1 cellular context compared by ENCODE assay signal in the genomic region with DNA sequence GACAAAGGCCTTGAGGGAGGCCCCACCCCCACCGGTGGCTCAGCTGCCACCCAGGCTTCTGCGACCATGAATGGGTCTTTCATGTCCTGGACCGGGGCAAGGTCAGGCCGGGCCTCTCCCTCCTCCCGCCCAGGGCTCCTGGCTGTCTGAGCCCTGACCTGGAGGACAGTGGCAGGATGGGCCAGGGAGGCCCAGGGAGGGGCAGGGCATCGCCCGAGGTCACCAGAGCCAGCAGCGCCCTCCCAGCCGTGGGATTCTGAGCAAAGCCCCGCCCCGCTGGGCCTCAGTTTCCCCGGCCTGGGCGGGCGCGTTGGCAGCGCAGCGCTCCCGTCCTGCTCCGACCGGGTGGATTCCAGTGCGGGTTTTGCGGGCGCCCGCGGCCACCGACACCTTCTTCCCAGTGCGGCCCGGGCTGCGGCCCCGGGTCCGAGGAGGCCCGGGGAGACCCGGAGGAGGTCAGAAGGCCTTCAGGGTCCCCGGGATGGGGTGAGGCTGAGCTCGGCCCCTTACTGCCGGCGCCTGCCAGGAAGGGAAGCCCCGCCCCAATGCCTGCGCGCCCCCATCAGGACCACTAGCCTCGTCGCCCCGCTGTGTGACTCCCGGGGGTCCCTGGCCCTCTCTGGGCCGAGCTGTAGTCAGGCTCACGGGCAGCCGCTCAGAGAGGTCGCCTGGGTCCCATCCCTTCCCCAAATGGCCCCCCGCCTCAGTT.
TF ChIP-seq lines count a peak whose summit lies in the region.

No MANE protein-coding gene starts in this region.

TF ChIP-seq in HepG2, 621 proteins besides CTCF, POLR2A, EP300 and RAD21 (continued from another document and continues in another):
- TF ChIP-seq, protein P1, sequence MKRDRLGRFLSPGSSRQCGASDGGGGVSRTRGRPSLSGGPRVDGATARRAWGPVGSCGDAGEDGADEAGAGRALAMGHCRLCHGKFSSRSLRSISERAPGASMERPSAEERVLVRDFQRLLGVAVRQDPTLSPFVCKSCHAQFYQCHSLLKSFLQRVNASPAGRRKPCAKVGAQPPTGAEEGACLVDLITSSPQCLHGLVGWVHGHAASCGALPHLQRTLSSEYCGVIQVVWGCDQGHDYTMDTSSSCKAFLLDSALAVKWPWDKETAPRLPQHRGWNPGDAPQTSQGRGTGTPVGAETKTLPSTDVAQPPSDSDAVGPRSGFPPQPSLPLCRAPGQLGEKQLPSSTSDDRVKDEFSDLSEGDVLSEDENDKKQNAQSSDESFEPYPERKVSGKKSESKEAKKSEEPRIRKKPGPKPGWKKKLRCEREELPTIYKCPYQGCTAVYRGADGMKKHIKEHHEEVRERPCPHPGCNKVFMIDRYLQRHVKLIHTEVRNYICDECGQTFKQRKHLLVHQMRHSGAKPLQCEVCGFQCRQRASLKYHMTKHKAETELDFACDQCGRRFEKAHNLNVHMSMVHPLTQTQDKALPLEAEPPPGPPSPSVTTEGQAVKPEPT (CRISPR knock-in tag; IDR thresholded peaks at IDR 0.05; ENCODE audit: low read depth): peak; percentile 26; the same call in 1 of the 2 replicates
- TF ChIP-seq RBM39 (IDR thresholded peaks at IDR 0.05; ENCODE audit: low read depth, low read length, poor library complexity, severe bottlenecking): peak; percentile 24
- TF ChIP-seq CHCHD3 (CRISPR knock-in tag; IDR thresholded peaks at IDR 0.05): no peak
- TF ChIP-seq, protein P2, sequence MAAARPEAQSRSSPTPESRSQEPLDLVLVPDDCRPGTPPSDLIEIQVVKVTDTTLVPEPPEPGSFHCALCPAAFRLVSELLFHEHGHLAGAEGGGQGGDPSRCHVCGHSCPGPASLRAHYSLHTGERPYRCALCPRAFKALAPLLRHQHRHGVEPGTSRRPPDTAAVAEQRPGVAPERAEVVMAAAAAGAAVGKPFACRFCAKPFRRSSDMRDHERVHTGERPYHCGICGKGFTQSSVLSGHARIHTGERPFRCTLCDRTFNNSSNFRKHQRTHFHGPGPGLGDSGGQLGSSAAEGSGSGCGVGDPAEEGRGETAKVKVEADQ (CRISPR knock-in tag; IDR thresholded peaks at IDR 0.05; ENCODE audit: borderline replicate concordance): no peak
- TF ChIP-seq, protein P3, sequence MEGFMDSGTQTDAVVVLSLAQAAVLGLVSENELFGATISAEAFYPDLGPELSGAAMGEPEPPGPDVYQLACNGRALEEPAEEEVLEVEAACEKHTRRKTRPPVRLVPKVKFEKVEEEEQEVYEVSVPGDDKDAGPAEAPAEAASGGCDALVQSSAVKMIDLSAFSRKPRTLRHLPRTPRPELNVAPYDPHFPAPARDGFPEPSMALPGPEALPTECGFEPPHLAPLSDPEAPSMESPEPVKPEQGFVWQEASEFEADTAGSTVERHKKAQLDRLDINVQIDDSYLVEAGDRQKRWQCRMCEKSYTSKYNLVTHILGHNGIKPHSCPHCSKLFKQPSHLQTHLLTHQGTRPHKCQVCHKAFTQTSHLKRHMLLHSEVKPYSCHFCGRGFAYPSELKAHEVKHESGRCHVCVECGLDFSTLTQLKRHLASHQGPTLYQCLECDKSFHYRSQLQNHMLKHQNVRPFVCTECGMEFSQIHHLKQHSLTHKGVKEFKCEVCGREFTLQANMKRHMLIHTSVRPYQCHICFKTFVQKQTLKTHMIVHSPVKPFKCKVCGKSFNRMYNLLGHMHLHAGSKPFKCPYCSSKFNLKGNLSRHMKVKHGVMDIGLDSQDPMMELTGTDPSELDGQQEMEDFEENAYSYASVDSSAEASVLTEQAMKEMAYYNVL (CRISPR knock-in tag; IDR thresholded peaks at IDR 0.05; ENCODE audit: borderline replicate concordance): peak; percentile 88
- TF ChIP-seq, protein P4, sequence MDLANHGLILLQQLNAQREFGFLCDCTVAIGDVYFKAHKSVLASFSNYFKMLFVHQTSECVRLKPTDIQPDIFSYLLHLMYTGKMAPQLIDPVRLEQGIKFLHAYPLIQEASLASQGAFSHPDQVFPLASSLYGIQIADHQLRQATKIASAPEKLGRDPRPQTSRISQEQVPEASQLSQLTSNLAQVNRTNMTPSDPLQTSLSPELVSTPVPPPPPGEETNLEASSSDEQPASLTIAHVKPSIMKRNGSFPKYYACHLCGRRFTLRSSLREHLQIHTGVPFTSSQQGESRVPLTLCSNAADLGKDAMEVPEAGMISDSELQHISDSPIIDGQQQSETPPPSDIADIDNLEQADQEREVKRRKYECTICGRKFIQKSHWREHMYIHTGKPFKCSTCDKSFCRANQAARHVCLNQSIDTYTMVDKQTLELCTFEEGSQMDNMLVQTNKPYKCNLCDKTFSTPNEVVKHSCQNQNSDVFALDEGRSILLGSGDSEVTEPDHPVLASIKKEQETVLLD (CRISPR knock-in tag; IDR thresholded peaks at IDR 0.05; ENCODE audit: low read depth): 0 out of 2 replicates have a peak, but pooled peaks have one; percentile 32
- TF ChIP-seq ETV6 (CRISPR knock-in tag; conservative IDR thresholded peaks at IDR 0.05): peak; percentile 92; the same call in 1 of the 2 replicates
- no peak for TF ChIP-seq ZBTB21 (CRISPR knock-in tag; IDR thresholded peaks at IDR 0.05)
- TF ChIP-seq ZNF615 (CRISPR knock-in tag; IDR thresholded peaks at IDR 0.05; ENCODE audit: borderline replicate concordance): no peak
- TF ChIP-seq, protein P5, sequence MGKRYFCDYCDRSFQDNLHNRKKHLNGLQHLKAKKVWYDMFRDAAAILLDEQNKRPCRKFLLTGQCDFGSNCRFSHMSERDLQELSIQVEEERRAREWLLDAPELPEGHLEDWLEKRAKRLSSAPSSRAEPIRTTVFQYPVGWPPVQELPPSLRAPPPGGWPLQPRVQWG (CRISPR knock-in tag; IDR thresholded peaks at IDR 0.05; ENCODE audit: borderline replicate concordance, low read depth): no peak
- TF ChIP-seq ZNF550 (CRISPR knock-in tag; IDR thresholded peaks at IDR 0.05; ENCODE audit: borderline replicate concordance): no peak
- peak; percentile 99 for TF ChIP-seq RXRA (CRISPR knock-in tag; IDR thresholded peaks at IDR 0.05)
- 0 out of 2 replicates have a peak, but pooled peaks have one; percentile 38 for TF ChIP-seq SIX4 (CRISPR knock-in tag; IDR thresholded peaks at IDR 0.05)
- TF ChIP-seq TBL1XR1 (IDR thresholded peaks at IDR 0.05; ENCODE audit: borderline replicate concordance, low read length, partially characterized antibody): no peak
- TF ChIP-seq SMARCC2 (IDR thresholded peaks at IDR 0.05): no peak
- peak; percentile 67; the same call in 1 of the 3 replicates for TF ChIP-seq MXI1 (IDR thresholded peaks at IDR 0.05; ENCODE audit: borderline replicate concordance, low read depth, low read length)
- TF ChIP-seq ELF4 (CRISPR knock-in tag; IDR thresholded peaks at IDR 0.05; ENCODE audit: borderline replicate concordance): no peak
- TF ChIP-seq, protein P6, sequence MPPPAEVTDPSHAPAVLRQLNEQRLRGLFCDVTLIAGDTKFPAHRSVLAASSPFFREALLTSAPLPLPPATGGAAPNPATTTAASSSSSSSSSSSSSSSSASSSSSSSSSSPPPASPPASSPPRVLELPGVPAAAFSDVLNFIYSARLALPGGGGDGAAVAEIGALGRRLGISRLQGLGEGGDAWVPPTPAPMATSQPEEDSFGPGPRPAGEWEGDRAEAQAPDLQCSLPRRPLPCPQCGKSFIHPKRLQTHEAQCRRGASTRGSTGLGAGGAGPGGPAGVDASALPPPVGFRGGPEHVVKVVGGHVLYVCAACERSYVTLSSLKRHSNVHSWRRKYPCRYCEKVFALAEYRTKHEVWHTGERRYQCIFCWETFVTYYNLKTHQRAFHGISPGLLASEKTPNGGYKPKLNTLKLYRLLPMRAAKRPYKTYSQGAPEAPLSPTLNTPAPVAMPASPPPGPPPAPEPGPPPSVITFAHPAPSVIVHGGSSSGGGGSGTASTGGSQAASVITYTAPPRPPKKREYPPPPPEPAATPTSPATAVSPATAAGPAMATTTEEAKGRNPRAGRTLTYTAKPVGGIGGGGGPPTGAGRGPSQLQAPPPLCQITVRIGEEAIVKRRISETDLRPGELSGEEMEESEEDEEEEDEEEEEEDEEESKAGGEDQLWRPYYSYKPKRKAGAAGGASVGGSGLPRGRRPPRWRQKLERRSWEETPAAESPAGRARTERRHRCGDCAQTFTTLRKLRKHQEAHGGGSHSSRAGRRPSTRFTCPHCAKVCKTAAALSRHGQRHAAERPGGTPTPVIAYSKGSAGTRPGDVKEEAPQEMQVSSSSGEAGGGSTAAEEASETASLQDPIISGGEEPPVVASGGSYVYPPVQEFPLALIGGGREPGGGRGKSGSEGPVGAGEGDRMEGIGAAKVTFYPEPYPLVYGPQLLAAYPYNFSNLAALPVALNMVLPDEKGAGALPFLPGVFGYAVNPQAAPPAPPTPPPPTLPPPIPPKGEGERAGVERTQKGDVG (CRISPR knock-in tag; IDR thresholded peaks at IDR 0.05; ENCODE audit: borderline replicate concordance): no peak
- TF ChIP-seq ZNF354B (CRISPR knock-in tag; IDR thresholded peaks at IDR 0.05): no peak
- no peak for TF ChIP-seq ZBTB1 (CRISPR knock-in tag; IDR thresholded peaks at IDR 0.05; ENCODE audit: borderline replicate concordance)
- TF ChIP-seq, protein P7, sequence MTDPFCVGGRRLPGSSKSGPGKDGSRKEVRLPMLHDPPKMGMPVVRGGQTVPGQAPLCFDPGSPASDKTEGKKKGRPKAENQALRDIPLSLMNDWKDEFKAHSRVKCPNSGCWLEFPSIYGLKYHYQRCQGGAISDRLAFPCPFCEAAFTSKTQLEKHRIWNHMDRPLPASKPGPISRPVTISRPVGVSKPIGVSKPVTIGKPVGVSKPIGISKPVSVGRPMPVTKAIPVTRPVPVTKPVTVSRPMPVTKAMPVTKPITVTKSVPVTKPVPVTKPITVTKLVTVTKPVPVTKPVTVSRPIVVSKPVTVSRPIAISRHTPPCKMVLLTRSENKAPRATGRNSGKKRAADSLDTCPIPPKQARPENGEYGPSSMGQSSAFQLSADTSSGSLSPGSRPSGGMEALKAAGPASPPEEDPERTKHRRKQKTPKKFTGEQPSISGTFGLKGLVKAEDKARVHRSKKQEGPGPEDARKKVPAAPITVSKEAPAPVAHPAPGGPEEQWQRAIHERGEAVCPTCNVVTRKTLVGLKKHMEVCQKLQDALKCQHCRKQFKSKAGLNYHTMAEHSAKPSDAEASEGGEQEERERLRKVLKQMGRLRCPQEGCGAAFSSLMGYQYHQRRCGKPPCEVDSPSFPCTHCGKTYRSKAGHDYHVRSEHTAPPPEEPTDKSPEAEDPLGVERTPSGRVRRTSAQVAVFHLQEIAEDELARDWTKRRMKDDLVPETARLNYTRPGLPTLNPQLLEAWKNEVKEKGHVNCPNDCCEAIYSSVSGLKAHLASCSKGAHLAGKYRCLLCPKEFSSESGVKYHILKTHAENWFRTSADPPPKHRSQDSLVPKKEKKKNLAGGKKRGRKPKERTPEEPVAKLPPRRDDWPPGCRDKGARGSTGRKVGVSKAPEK (CRISPR knock-in tag; IDR thresholded peaks at IDR 0.05; ENCODE audit: borderline replicate concordance): no peak
- TF ChIP-seq BCL6 (CRISPR knock-in tag; IDR thresholded peaks at IDR 0.05): peak; percentile 85
- TF ChIP-seq MAZ (IDR thresholded peaks at IDR 0.05; ENCODE audit: borderline replicate concordance, low read depth, low read length): peak; percentile 69
- TF ChIP-seq MAZ (CRISPR knock-in tag; IDR thresholded peaks at IDR 0.05; ENCODE audit: low read depth): peak; percentile 79
- peak; percentile 87; the same call in 1 of the 2 replicates for TF ChIP-seq DNMT1 (CRISPR knock-in tag; IDR thresholded peaks at IDR 0.05)
- no peak for TF ChIP-seq GTF2F1 (IDR thresholded peaks at IDR 0.05; ENCODE audit: low read length)
- TF ChIP-seq ZNF460 (CRISPR knock-in tag; IDR thresholded peaks at IDR 0.05; ENCODE audit: borderline replicate concordance): peak; percentile 23; the same call in 1 of the 2 replicates
- TF ChIP-seq, protein P8, sequence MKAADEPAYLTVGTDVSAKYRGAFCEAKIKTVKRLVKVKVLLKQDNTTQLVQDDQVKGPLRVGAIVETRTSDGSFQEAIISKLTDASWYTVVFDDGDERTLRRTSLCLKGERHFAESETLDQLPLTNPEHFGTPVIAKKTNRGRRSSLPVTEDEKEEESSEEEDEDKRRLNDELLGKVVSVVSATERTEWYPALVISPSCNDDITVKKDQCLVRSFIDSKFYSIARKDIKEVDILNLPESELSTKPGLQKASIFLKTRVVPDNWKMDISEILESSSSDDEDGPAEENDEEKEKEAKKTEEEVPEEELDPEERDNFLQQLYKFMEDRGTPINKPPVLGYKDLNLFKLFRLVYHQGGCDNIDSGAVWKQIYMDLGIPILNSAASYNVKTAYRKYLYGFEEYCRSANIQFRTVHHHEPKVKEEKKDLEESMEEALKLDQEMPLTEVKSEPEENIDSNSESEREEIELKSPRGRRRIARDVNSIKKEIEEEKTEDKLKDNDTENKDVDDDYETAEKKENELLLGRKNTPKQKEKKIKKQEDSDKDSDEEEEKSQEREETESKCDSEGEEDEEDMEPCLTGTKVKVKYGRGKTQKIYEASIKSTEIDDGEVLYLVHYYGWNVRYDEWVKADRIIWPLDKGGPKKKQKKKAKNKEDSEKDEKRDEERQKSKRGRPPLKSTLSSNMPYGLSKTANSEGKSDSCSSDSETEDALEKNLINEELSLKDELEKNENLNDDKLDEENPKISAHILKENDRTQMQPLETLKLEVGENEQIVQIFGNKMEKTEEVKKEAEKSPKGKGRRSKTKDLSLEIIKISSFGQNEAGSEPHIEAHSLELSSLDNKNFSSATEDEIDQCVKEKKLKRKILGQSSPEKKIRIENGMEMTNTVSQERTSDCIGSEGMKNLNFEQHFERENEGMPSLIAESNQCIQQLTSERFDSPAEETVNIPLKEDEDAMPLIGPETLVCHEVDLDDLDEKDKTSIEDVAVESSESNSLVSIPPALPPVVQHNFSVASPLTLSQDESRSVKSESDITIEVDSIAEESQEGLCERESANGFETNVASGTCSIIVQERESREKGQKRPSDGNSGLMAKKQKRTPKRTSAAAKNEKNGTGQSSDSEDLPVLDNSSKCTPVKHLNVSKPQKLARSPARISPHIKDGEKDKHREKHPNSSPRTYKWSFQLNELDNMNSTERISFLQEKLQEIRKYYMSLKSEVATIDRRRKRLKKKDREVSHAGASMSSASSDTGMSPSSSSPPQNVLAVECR (CRISPR knock-in tag; IDR thresholded peaks at IDR 0.05; ENCODE audit: borderline replicate concordance): peak; percentile 82; the same call in 1 of the 2 replicates
- 0 out of 2 replicates have a peak, but pooled peaks have one; percentile 51 for TF ChIP-seq ARHGAP35 (CRISPR knock-in tag; IDR thresholded peaks at IDR 0.05; ENCODE audit: borderline replicate concordance)
- TF ChIP-seq MED13 (CRISPR knock-in tag; IDR thresholded peaks at IDR 0.05): peak; percentile 94
- no peak for TF ChIP-seq ZFAT (CRISPR knock-in tag; conservative IDR thresholded peaks at IDR 0.05)
- peak; percentile 55; the same call in 1 of the 2 replicates for TF ChIP-seq DR1 (CRISPR knock-in tag; IDR thresholded peaks at IDR 0.05)
- no peak for TF ChIP-seq SRSF9 (IDR thresholded peaks at IDR 0.05; ENCODE audit: borderline replicate concordance, insufficient read depth, low read depth, low read length, poor library complexity, severe bottlenecking)
- no peak for TF ChIP-seq SP2 (CRISPR knock-in tag; IDR thresholded peaks at IDR 0.05)
- no peak; the same call in 1 of the 2 replicates for TF ChIP-seq ZC3H4 (CRISPR knock-in tag; IDR thresholded peaks at IDR 0.05; ENCODE audit: borderline replicate concordance)
- TF ChIP-seq, protein P9, sequence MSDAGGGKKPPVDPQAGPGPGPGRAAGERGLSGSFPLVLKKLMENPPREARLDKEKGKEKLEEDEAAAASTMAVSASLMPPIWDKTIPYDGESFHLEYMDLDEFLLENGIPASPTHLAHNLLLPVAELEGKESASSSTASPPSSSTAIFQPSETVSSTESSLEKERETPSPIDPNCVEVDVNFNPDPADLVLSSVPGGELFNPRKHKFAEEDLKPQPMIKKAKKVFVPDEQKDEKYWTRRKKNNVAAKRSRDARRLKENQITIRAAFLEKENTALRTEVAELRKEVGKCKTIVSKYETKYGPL (CRISPR knock-in tag; IDR thresholded peaks at IDR 0.05): no peak
- TF ChIP-seq KDM1A (CRISPR knock-in tag; IDR thresholded peaks at IDR 0.05): peak; percentile 79
- no peak for TF ChIP-seq ATAD3A (CRISPR knock-in tag; IDR thresholded peaks at IDR 0.05)
- peak; percentile 61; the same call in 1 of the 2 replicates for TF ChIP-seq ZNF644 (CRISPR knock-in tag; IDR thresholded peaks at IDR 0.05; ENCODE audit: low read depth)
- TF ChIP-seq ZNF772 (CRISPR knock-in tag; IDR thresholded peaks at IDR 0.05): peak; percentile 30; the same call in 1 of the 2 replicates
- TF ChIP-seq ZMYM2 (CRISPR knock-in tag; IDR thresholded peaks at IDR 0.05): no peak
